Comparison of ENCODE assay signal across 14 cellular contexts in genomic region chr11:118933486-118933885, GRCh38. TPM values are rescaled to one million over a fixed set of nuclear protein-coding genes. Genes with fewer than 3 reads are reported as not detected.
DNase-seq lines count a peak whose midpoint lies in the region; ATAC-seq, FAIRE-seq and TF ChIP-seq lines count a peak whose summit lies in the region.
"Had no signal": no experiment of that assay in that cellular context is flagged by ENCODE, and none has a peak within 500 bp of the region (broad histone marks: within the 10 kb centered on the region; RNA-seq: fewer than 3 reads in every experiment).

No MANE protein-coding gene starts in this region.

- H3K18ac ChIP-seq in mesenchymal stem cell (ENCODE audit: low read depth in 1 of 2, low read length in 2 of 2): no peak overlapping the region

- no peak overlapping the region for H3K27ac ChIP-seq in mesenchymal stem cell (ENCODE audit: low read length, poor library complexity, severe bottlenecking)
- H3K27ac ChIP-seq: spleen, upper lobe of right lung had no signal

- no peaks in the 10 kb centered on the region for H3K36me3 ChIP-seq in bronchial epithelial cell (ENCODE audit: control insufficient read depth, insufficient read depth, low read length)
- no peaks in the 10 kb centered on the region for H3K36me3 ChIP-seq in mesenchymal stem cell (ENCODE audit: control insufficient read depth in 1 of 2, insufficient read depth in 2 of 2, low read depth in 1 of 2, low read length in 2 of 2)
- H3K36me3 ChIP-seq: spleen, upper lobe of right lung had no signal

- no peaks in the 10 kb centered on the region for H3K27me3 ChIP-seq in bronchial epithelial cell (ENCODE audit: control insufficient read depth, insufficient read depth, low read length)
- H3K27me3 ChIP-seq in mesenchymal stem cell (ENCODE audit: control insufficient read depth in 1 of 2, insufficient read depth in 1 of 2, low read length in 2 of 2): peaks cover 5 to 19% of the 10 kb centered on the region in 2 experiments
- H3K27me3 ChIP-seq: spleen, upper lobe of right lung had no signal

- 40% methylated on average over 4 of the region's 4 CpGs for WGBS in mesenchymal stem cell

- H3K4me1 Mint-ChIP-seq in activated CD8-positive, alpha-beta T cell treated with anti-CD3 and anti-CD28 coated beads for 36 hours (ENCODE audit: low read depth): peaks cover 22% of the 10 kb centered on the region
- peaks cover 25% of the 10 kb centered on the region for H3K4me1 Mint-ChIP-seq in activated CD8-positive, alpha-beta T cell treated with anti-CD3 and anti-CD28 coated beads, Interleukin-2, amount 10 ng/mL, durations not matched to agents 7 days and 5 days (ENCODE audit: low read depth)
- peaks cover 15% of the 10 kb centered on the region for H3K4me1 Mint-ChIP-seq in activated CD4-positive, alpha-beta memory T cell treated with anti-CD3 and anti-CD28 coated beads for 36 hours (ENCODE audit: low read depth)

- DNase-seq in activated CD8-positive, alpha-beta T cell treated with anti-CD3 and anti-CD28 coated beads for 36 hours: no peak
- no peak for DNase-seq in activated CD8-positive, alpha-beta T cell treated with anti-CD3 and anti-CD28 coated beads, Interleukin-2, amount 10 ng/mL, durations not matched to agents 7 days and 5 days
- DNase-seq in bronchial epithelial cell (ENCODE audit: low read depth) (peak; percentile 51), mesenchymal stem cell (peak; percentile 13), superior temporal gyrus (ENCODE audit: extremely low spot score) (peak; percentile 3)
- no peak for DNase-seq in NK-92 treated with Interleukin-12 subunit alpha and Interleukin-12 subunit beta, amount 100 ng/mL, for 24 hours (lab: John Stamatoyannopoulos, UW)
- DNase-seq in activated CD4-positive, alpha-beta memory T cell treated with anti-CD3 and anti-CD28 coated beads for 36 hours: no peak
- DNase-seq: activated CD4-positive, CD25-positive, alpha-beta regulatory T cell treated with anti-CD3 and anti-CD28 coated beads, Interleukin-2, amount 50 U/mL, for 72 hours; activated T-cell treated with anti-CD3 and anti-CD28 coated beads, Interleukin-2, amount 50 U/mL, for 24 hours; natural killer cell; spleen; upper lobe of right lung had no signal

- POLR2A ChIA-PET in activated CD8-positive, alpha-beta T cell treated with anti-CD3 and anti-CD28 coated beads for 36 hours (lab: Charles Lee): interaction anchor here (1.3 kb wide), 1 partner anchor 64 kb away, joined by 4 read pairs; the partner anchor contains the start of gene CENATAC
- POLR2A ChIA-PET in activated CD8-positive, alpha-beta T cell treated with anti-CD3 and anti-CD28 coated beads, Interleukin-2, amount 10 ng/mL, durations not matched to agents 7 days and 5 days (lab: Charles Lee): no interaction called here
- POLR2A ChIA-PET in activated CD4-positive, alpha-beta memory T cell treated with anti-CD3 and anti-CD28 coated beads for 36 hours (lab: Charles Lee): no interaction called here

- no peak overlapping the region for H3K9ac ChIP-seq in mesenchymal stem cell (ENCODE audit: low read length)

- CTCF ChIA-PET in activated CD8-positive, alpha-beta T cell treated with anti-CD3 and anti-CD28 coated beads for 36 hours (lab: Charles Lee): no interaction called here
- CTCF ChIA-PET in activated CD8-positive, alpha-beta T cell treated with anti-CD3 and anti-CD28 coated beads, Interleukin-2, amount 10 ng/mL, durations not matched to agents 7 days and 5 days (lab: Charles Lee): no interaction called here
- CTCF ChIA-PET in activated CD4-positive, alpha-beta memory T cell treated with anti-CD3 and anti-CD28 coated beads for 36 hours (lab: Charles Lee): interaction anchor here (2.9 to 9.9 kb wide), 2 partner anchors 23 to 24 kb away, joined by 8 to 311 read pairs; partner anchors contain the start of gene UPK2

- no peak overlapping the region for H2BK15ac ChIP-seq in mesenchymal stem cell (ENCODE audit: low read depth, poor library complexity, severe bottlenecking)

- H3K4me1 ChIP-seq in mesenchymal stem cell (ENCODE audit: control insufficient read depth, insufficient read depth, low read depth, low read length): peaks cover 12% of the 10 kb centered on the region

- H4K91ac ChIP-seq in mesenchymal stem cell (ENCODE audit: low read length): no peak overlapping the region

- no peak overlapping the region for H3K4me2 ChIP-seq in mesenchymal stem cell (ENCODE audit: low read length, poor library complexity, severe bottlenecking)

- no peaks in the 10 kb centered on the region for H3K9me3 ChIP-seq in mesenchymal stem cell (ENCODE audit: control insufficient read depth, low read length)
- H3K9me3 ChIP-seq: spleen, upper lobe of right lung had no signal

- no peaks in the 10 kb centered on the region for H3K36me3 Mint-ChIP-seq in activated CD8-positive, alpha-beta T cell treated with anti-CD3 and anti-CD28 coated beads for 36 hours (ENCODE audit: low read depth)
- H3K36me3 Mint-ChIP-seq in activated CD8-positive, alpha-beta T cell treated with anti-CD3 and anti-CD28 coated beads, Interleukin-2, amount 10 ng/mL, durations not matched to agents 7 days and 5 days (ENCODE audit: low read depth): no peaks in the 10 kb centered on the region
- no peaks in the 10 kb centered on the region for H3K36me3 Mint-ChIP-seq in activated CD4-positive, alpha-beta memory T cell treated with anti-CD3 and anti-CD28 coated beads for 36 hours
- H3K36me3 Mint-ChIP-seq: natural killer cell had no signal

- intact Hi-C loops in activated CD8-positive, alpha-beta T cell treated with anti-CD3 and anti-CD28 coated beads for 36 hours (cut with micrococcal nuclease): no loop called here
- intact Hi-C loops in activated CD4-positive, alpha-beta memory T cell treated with anti-CD3 and anti-CD28 coated beads for 36 hours (cut with micrococcal nuclease): no loop called here

- H3K23ac ChIP-seq in mesenchymal stem cell (ENCODE audit: low read length in 2 of 2): no peak overlapping the region

- no peak for ATAC-seq in activated CD8-positive, alpha-beta T cell treated with anti-CD3 and anti-CD28 coated beads for 36 hours
- ATAC-seq in activated CD8-positive, alpha-beta T cell treated with anti-CD3 and anti-CD28 coated beads, Interleukin-2, amount 10 ng/mL, durations not matched to agents 7 days and 5 days: no peak
- ATAC-seq in HG02870 (IDR thresholded peaks at IDR 0.05; ENCODE audit: unreplicated experiment): no peak
- ATAC-seq: natural killer cell, upper lobe of right lung had no signal

- H3K9me3 Mint-ChIP-seq in activated CD8-positive, alpha-beta T cell treated with anti-CD3 and anti-CD28 coated beads for 36 hours: no peaks in the 10 kb centered on the region
- H3K9me3 Mint-ChIP-seq in activated CD8-positive, alpha-beta T cell treated with anti-CD3 and anti-CD28 coated beads, Interleukin-2, amount 10 ng/mL, durations not matched to agents 7 days and 5 days (ENCODE audit: insufficient read depth): no peaks in the 10 kb centered on the region
- no peaks in the 10 kb centered on the region for H3K9me3 Mint-ChIP-seq in activated CD4-positive, alpha-beta memory T cell treated with anti-CD3 and anti-CD28 coated beads for 36 hours
- H3K9me3 Mint-ChIP-seq: activated T-cell treated with anti-CD3 and anti-CD28 coated beads, Interleukin-2, amount 50 U/mL, for 24 hours; natural killer cell had no signal

- no peak overlapping the region for H2BK120ac ChIP-seq in mesenchymal stem cell (ENCODE audit: low read depth, low read length)

- no peak for FAIRE-seq in bronchial epithelial cell (lab: Jason Lieb, UNC)
- FAIRE-seq: A204.1 had no signal

- H2BK5ac ChIP-seq in mesenchymal stem cell (ENCODE audit: low read depth, low read length, poor library complexity, severe bottlenecking): no peak overlapping the region

- no peak overlapping the region for H3K4me3 Mint-ChIP-seq in activated CD8-positive, alpha-beta T cell treated with anti-CD3 and anti-CD28 coated beads for 36 hours
- H3K4me3 Mint-ChIP-seq in activated CD8-positive, alpha-beta T cell treated with anti-CD3 and anti-CD28 coated beads, Interleukin-2, amount 10 ng/mL, durations not matched to agents 7 days and 5 days: no peak overlapping the region
- H3K4me3 Mint-ChIP-seq in activated CD4-positive, alpha-beta memory T cell treated with anti-CD3 and anti-CD28 coated beads for 36 hours: no peak overlapping the region
- H3K4me3 Mint-ChIP-seq: activated T-cell treated with anti-CD3 and anti-CD28 coated beads, Interleukin-2, amount 50 U/mL, for 24 hours; natural killer cell had no signal

- H3K4me3 ChIP-seq in bronchial epithelial cell (ENCODE audit: low read depth, low read length) (no peak overlapping the region), mesenchymal stem cell (ENCODE audit: insufficient read depth in 1 of 2, low read depth in 1 of 2, low read length in 2 of 2) (no peak overlapping the region)
- H3K4me3 ChIP-seq: spleen, upper lobe of right lung had no signal

- H2AFZ ChIP-seq in mesenchymal stem cell (ENCODE audit: low read depth, low read length): no peak overlapping the region

- no peak overlapping the region for H2BK12ac ChIP-seq in mesenchymal stem cell (ENCODE audit: low read length in 2 of 2)

- peak overlapping the region; percentile 5 for H3K27ac Mint-ChIP-seq in activated CD8-positive, alpha-beta T cell treated with anti-CD3 and anti-CD28 coated beads for 36 hours
- no peak overlapping the region for H3K27ac Mint-ChIP-seq in activated CD8-positive, alpha-beta T cell treated with anti-CD3 and anti-CD28 coated beads, Interleukin-2, amount 10 ng/mL, durations not matched to agents 7 days and 5 days
- H3K27ac Mint-ChIP-seq in activated CD4-positive, alpha-beta memory T cell treated with anti-CD3 and anti-CD28 coated beads for 36 hours: no peak overlapping the region
- H3K27ac Mint-ChIP-seq: natural killer cell had no signal

- H3K14ac ChIP-seq in mesenchymal stem cell (ENCODE audit: low read length in 2 of 2): no peak overlapping the region

- peaks cover 4% of the 10 kb centered on the region for H3K79me1 ChIP-seq in mesenchymal stem cell (replicated peaks; ENCODE audit: low read length, poor library complexity, severe bottlenecking)

- peak overlapping the region; percentile 51 for H4K8ac ChIP-seq in mesenchymal stem cell (ENCODE audit: low read length)

- H3K27me3 Mint-ChIP-seq in activated CD8-positive, alpha-beta T cell treated with anti-CD3 and anti-CD28 coated beads for 36 hours: no peaks in the 10 kb centered on the region
- no peaks in the 10 kb centered on the region for H3K27me3 Mint-ChIP-seq in activated CD8-positive, alpha-beta T cell treated with anti-CD3 and anti-CD28 coated beads, Interleukin-2, amount 10 ng/mL, durations not matched to agents 7 days and 5 days (ENCODE audit: low read depth)
- H3K27me3 Mint-ChIP-seq in activated CD4-positive, alpha-beta memory T cell treated with anti-CD3 and anti-CD28 coated beads for 36 hours: no peaks in the 10 kb centered on the region
- H3K27me3 Mint-ChIP-seq: activated T-cell treated with anti-CD3 and anti-CD28 coated beads, Interleukin-2, amount 50 U/mL, for 24 hours had no signal

- TF ChIP-seq CTCF in activated CD8-positive, alpha-beta T cell treated with anti-CD3 and anti-CD28 coated beads for 36 hours (IDR thresholded peaks at IDR 0.05): no peak
- TF ChIP-seq CTCF in bronchial epithelial cell (IDR thresholded peaks at IDR 0.05; ENCODE audit: insufficient read depth, low read length, severe bottlenecking): no peak

- no peak overlapping the region for H2AK5ac ChIP-seq in mesenchymal stem cell (ENCODE audit: low read length, severe bottlenecking)

- H3K4ac ChIP-seq in mesenchymal stem cell (ENCODE audit: low read depth in 1 of 2, low read length in 2 of 2): no peak overlapping the region

RNA-seq across cellular contexts. Expression of gene BCL9L, which starts 7.8 kb away (rescaled TPM):
- 10 to 100 TPM; 35.9 to 38.8 TPM for total RNA-seq in activated CD8-positive, alpha-beta T cell treated with anti-CD3 and anti-CD28 coated beads for 36 hours
- total RNA-seq in activated CD8-positive, alpha-beta T cell treated with anti-CD3 and anti-CD28 coated beads, Interleukin-2, amount 10 ng/mL, durations not matched to agents 7 days and 5 days: 10 to 100 TPM; 70.0 to 70.6 TPM
- total RNA-seq in bronchial epithelial cell: 22.6 and 38.5 TPM in 2 replicates
- polyA plus RNA-seq in mesenchymal stem cell (2013, experiment 1 of 2): 121 TPM
- polyA plus RNA-seq in mesenchymal stem cell (2013, experiment 2 of 2): 115 TPM
- total RNA-seq in activated CD4-positive, alpha-beta memory T cell treated with anti-CD3 and anti-CD28 coated beads for 36 hours: 10 to 100 TPM; 28.2 to 31.8 TPM

RNA-seq across cellular contexts. Expression of gene UPK2, which starts 22.6 kb away (rescaled TPM):
- total RNA-seq in activated CD8-positive, alpha-beta T cell treated with anti-CD3 and anti-CD28 coated beads for 36 hours: 1 to 10 TPM; 1.5 to 2.2 TPM
- not detected for total RNA-seq in activated CD8-positive, alpha-beta T cell treated with anti-CD3 and anti-CD28 coated beads, Interleukin-2, amount 10 ng/mL, durations not matched to agents 7 days and 5 days
- total RNA-seq in bronchial epithelial cell: 0.13 TPM in 1 of 2 replicates, not detected in the other
- polyA plus RNA-seq in mesenchymal stem cell (2013, experiment 1 of 2): 0.04 TPM
- not detected for polyA plus RNA-seq in mesenchymal stem cell (2013, experiment 2 of 2)
- total RNA-seq in activated CD4-positive, alpha-beta memory T cell treated with anti-CD3 and anti-CD28 coated beads for 36 hours: not detected
- total RNA-seq: spleen, upper lobe of right lung had no signal

RNA-seq across cellular contexts. Expression of gene FOXR1, which starts 38.1 kb away (rescaled TPM):
- total RNA-seq in activated CD8-positive, alpha-beta T cell treated with anti-CD3 and anti-CD28 coated beads for 36 hours: not detected
- total RNA-seq in activated CD8-positive, alpha-beta T cell treated with anti-CD3 and anti-CD28 coated beads, Interleukin-2, amount 10 ng/mL, durations not matched to agents 7 days and 5 days: not detected
- total RNA-seq in bronchial epithelial cell: not detected in 2 replicates
- not detected for polyA plus RNA-seq in mesenchymal stem cell (2013, experiment 1 of 2)
- polyA plus RNA-seq in mesenchymal stem cell (2013, experiment 2 of 2): not detected
- total RNA-seq in activated CD4-positive, alpha-beta memory T cell treated with anti-CD3 and anti-CD28 coated beads for 36 hours: not detected
- total RNA-seq: natural killer cell, spleen, upper lobe of right lung had no signal
- polyA plus RNA-seq: spleen had no signal

RNA-seq across cellular contexts. Expression of gene CXCR5, which starts 49.8 kb away (rescaled TPM):
- total RNA-seq in activated CD8-positive, alpha-beta T cell treated with anti-CD3 and anti-CD28 coated beads for 36 hours: under 1 TPM; 0.60 to 0.92 TPM
- under 1 TPM; 0.08 to 0.18 TPM for total RNA-seq in activated CD8-positive, alpha-beta T cell treated with anti-CD3 and anti-CD28 coated beads, Interleukin-2, amount 10 ng/mL, durations not matched to agents 7 days and 5 days
- not detected in 2 replicates for total RNA-seq in bronchial epithelial cell
- 0.01 TPM for polyA plus RNA-seq in mesenchymal stem cell (2013, experiment 1 of 2)
- polyA plus RNA-seq in mesenchymal stem cell (2013, experiment 2 of 2): 0.01 TPM
- total RNA-seq in activated CD4-positive, alpha-beta memory T cell treated with anti-CD3 and anti-CD28 coated beads for 36 hours: 10 to 100 TPM; 28.0 to 28.3 TPM
- total RNA-seq: upper lobe of right lung had no signal

Comparison
In these comparisons a context has a peak if more than half of its experiments do, and no peak if none do; other contexts are left out.
1. DNase-seq: peak in bronchial epithelial cell (single experiment), mesenchymal stem cell (single experiment) and superior temporal gyrus (single experiment); none in activated CD8-positive, alpha-beta T cell treated with anti-CD3 and anti-CD28 coated beads for 36 hours (single experiment), activated CD8-positive, alpha-beta T cell treated with anti-CD3 and anti-CD28 coated beads, Interleukin-2, amount 10 ng/mL, durations not matched to agents 7 days and 5 days (single experiment), NK-92 treated with Interleukin-12 subunit alpha and Interleukin-12 subunit beta, amount 100 ng/mL, for 24 hours (single experiment) and activated CD4-positive, alpha-beta memory T cell treated with anti-CD3 and anti-CD28 coated beads for 36 hours (single experiment).